In the genomic region with DNA sequence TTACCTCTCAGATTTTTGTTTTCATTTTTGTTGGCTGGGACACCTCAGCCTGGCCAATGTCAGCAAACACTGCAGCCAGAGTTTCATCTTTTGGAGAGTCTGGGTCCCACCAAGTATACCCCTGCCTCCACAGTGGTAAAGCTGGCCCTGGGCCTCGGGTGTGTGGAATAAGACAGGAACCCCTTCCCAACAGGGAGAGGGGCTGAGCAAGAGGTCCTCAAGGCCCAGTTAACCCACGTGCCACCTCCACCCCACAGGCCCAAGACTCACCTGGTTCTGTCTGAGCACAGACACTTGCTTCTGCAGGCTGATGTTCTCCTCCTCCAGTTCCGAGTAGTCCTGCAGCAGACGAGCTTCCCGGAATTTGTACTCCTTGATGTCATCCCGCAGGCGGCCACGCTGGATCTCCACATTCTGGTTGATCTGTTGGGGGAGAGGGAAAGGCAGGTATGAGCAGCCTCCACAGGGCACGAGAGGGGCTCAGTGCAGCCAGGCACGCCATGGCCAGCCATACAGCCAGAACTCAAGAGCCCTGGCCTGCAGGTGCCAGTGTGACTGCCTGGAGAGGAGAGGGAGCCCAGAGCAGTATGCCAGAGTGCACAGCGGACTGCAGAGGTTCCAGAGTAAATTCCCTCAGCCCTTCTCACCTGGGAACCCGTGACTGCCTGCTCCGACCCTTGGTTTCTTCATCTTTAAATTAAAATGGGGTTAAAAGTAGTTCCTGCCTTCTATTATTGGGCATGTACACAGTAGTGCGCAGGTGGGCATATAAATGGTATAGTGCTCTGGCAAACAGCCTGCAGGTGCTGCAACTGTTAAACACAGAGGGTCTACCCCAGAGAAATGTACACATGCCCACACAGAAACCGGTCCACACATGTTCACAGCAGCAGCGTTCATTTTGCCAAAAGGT, we compare ENCODE assay signal across 13 cellular contexts. TPM values are rescaled to one million over a fixed set of nuclear protein-coding genes. Genes with fewer than 3 reads are reported as not detected.
DNase-seq lines count a peak whose midpoint lies in the region; ATAC-seq and TF ChIP-seq lines count a peak whose summit lies in the region.
"Had no signal": no experiment of that assay in that cellular context is flagged by ENCODE, and none has a peak within 500 bp of the region (broad histone marks: within the 10 kb centered on the region; RNA-seq: fewer than 3 reads in every experiment).

No MANE protein-coding gene starts in this region.

- no peak overlapping the region for H3K4me3 Mint-ChIP-seq in activated naive CD4-positive, alpha-beta T cell treated with anti-CD3 and anti-CD28 coated beads, Interleukin-2, amount 10 ng/mL, durations not matched to agents 7 days and 5 days
- H3K4me3 Mint-ChIP-seq in MCF 10A (ENCODE audit: unreplicated experiment) (no peak overlapping the region), memory B cell (no peak overlapping the region)
- H3K4me3 Mint-ChIP-seq: activated naive CD8-positive, alpha-beta T cell; neural progenitor cell had no signal

- peaks cover 7% of the 10 kb centered on the region for H3K4me1 Mint-ChIP-seq in activated naive CD4-positive, alpha-beta T cell treated with anti-CD3 and anti-CD28 coated beads, Interleukin-2, amount 10 ng/mL, durations not matched to agents 7 days and 5 days
- H3K4me1 Mint-ChIP-seq in MCF 10A (ENCODE audit: insufficient read depth, unreplicated experiment) (peaks cover 19% of the 10 kb centered on the region), memory B cell (peaks cover 58% of the 10 kb centered on the region)

- peaks cover 33% of the 10 kb centered on the region for H3K36me3 Mint-ChIP-seq in activated naive CD4-positive, alpha-beta T cell treated with anti-CD3 and anti-CD28 coated beads, Interleukin-2, amount 10 ng/mL, durations not matched to agents 7 days and 5 days
- H3K36me3 Mint-ChIP-seq in activated naive CD4-positive, alpha-beta T cell treated with anti-CD3 and anti-CD28 coated beads, Interleukin-2, amount 50 U/mL, for 72 hours: peaks cover 0 to 18% of the 10 kb centered on the region in 2 donors
- peaks cover 48% of the 10 kb centered on the region for H3K36me3 Mint-ChIP-seq in MCF 10A (ENCODE audit: insufficient read depth, unreplicated experiment)
- peaks cover 31% of the 10 kb centered on the region for H3K36me3 Mint-ChIP-seq in memory B cell

- CTCF ChIA-PET in activated naive CD4-positive, alpha-beta T cell treated with anti-CD3 and anti-CD28 coated beads, Interleukin-2, amount 10 ng/mL, durations not matched to agents 7 days and 5 days (lab: Charles Lee): no interaction called here
- CTCF ChIA-PET in MCF 10A (lab: Yijun Ruan, JAX): interaction anchor here (1.4 kb wide), 1 partner anchor 40 kb away, joined by 4 read pairs; no protein-coding TSS in a partner anchor

- no peak for DNase-seq in activated naive CD4-positive, alpha-beta T cell treated with anti-CD3 and anti-CD28 coated beads, Interleukin-2, amount 10 ng/mL, durations not matched to agents 7 days and 5 days
- no peak for DNase-seq in activated naive CD4-positive, alpha-beta T cell treated with anti-CD3 and anti-CD28 coated beads, Interleukin-2, amount 50 U/mL, for 72 hours (ENCODE audit: low spot score in 2 of 2)
- DNase-seq in MCF 10A (ENCODE audit: unreplicated experiment) (no peak), memory B cell (ENCODE audit: low spot score in 2 of 2) (no peak), ureter (ENCODE audit: low spot score) (peak; percentile 44), mesenteric fat pad (ENCODE audit: low spot score) (no peak), amygdala (lab: John Stamatoyannopoulos, UW) (no peak)
- DNase-seq: GM23248, NCI-H748 treated with DMSO at 0.1 percent for 48 hours, SJCRH30 had no signal

- BruUV-seq in MCF 10A (replicated peaks; lab: Mats Ljungman, UMichigan): no TSS peak

- intact Hi-C loops in MCF 10A (cut with micrococcal nuclease): no loop called here

- TF ChIP-seq CTCF in MCF 10A (IDR thresholded peaks at IDR 0.05; ENCODE audit: unreplicated experiment): no peak

- POLR2A ChIA-PET in MCF 10A (lab: Yijun Ruan, JAX): interaction anchor here (0.6 to 1.2 kb wide), 4 partner anchors 38 to 799 kb away, joined by 3 read pairs; partner anchors contain the start of genes CENPP and NOL8

- H3K27ac Mint-ChIP-seq in activated naive CD4-positive, alpha-beta T cell treated with anti-CD3 and anti-CD28 coated beads, Interleukin-2, amount 10 ng/mL, durations not matched to agents 7 days and 5 days: peak overlapping the region; percentile 33
- peak overlapping the region in 1 of 2 donors; percentile 14 for H3K27ac Mint-ChIP-seq in activated naive CD4-positive, alpha-beta T cell treated with anti-CD3 and anti-CD28 coated beads, Interleukin-2, amount 50 U/mL, for 72 hours
- H3K27ac Mint-ChIP-seq in MCF 10A (ENCODE audit: low read depth, unreplicated experiment) (peak overlapping the region; percentile 25), memory B cell (peak overlapping the region; percentile 42)
- H3K27ac Mint-ChIP-seq: activated naive CD8-positive, alpha-beta T cell; neural progenitor cell had no signal

- no peak for ATAC-seq in activated naive CD4-positive, alpha-beta T cell treated with anti-CD3 and anti-CD28 coated beads, Interleukin-2, amount 50 U/mL, for 72 hours
- ATAC-seq in memory B cell (ENCODE audit: low read depth) (no peak), HG02798 (IDR thresholded peaks at IDR 0.05; ENCODE audit: poor library complexity, unreplicated experiment) (no peak)

- H3K9me3 Mint-ChIP-seq in activated naive CD4-positive, alpha-beta T cell treated with anti-CD3 and anti-CD28 coated beads, Interleukin-2, amount 10 ng/mL, durations not matched to agents 7 days and 5 days: no peaks in the 10 kb centered on the region
- H3K9me3 Mint-ChIP-seq in activated naive CD4-positive, alpha-beta T cell treated with anti-CD3 and anti-CD28 coated beads, Interleukin-2, amount 50 U/mL, for 72 hours: no peaks in the 10 kb centered on the region
- no peaks in the 10 kb centered on the region for H3K9me3 Mint-ChIP-seq in MCF 10A (ENCODE audit: unreplicated experiment)
- H3K9me3 Mint-ChIP-seq in memory B cell: no peaks in the 10 kb centered on the region
- H3K9me3 Mint-ChIP-seq: neural progenitor cell had no signal

- no peaks in the 10 kb centered on the region for H3K27me3 Mint-ChIP-seq in activated naive CD4-positive, alpha-beta T cell treated with anti-CD3 and anti-CD28 coated beads, Interleukin-2, amount 10 ng/mL, durations not matched to agents 7 days and 5 days
- no peaks in the 10 kb centered on the region for H3K27me3 Mint-ChIP-seq in MCF 10A (ENCODE audit: insufficient read depth, unreplicated experiment)
- no peaks in the 10 kb centered on the region for H3K27me3 Mint-ChIP-seq in memory B cell
- H3K27me3 Mint-ChIP-seq: activated naive CD8-positive, alpha-beta T cell had no signal

RNA-seq across cellular contexts. Expression of gene BICD2, which starts 42.0 kb away (rescaled TPM):
- total RNA-seq in activated naive CD4-positive, alpha-beta T cell treated with anti-CD3 and anti-CD28 coated beads, Interleukin-2, amount 50 U/mL, for 72 hours: 10 to 100 TPM; 15.0 to 15.3 TPM
- total RNA-seq in MCF 10A (2022) (23.1 and 23.5 TPM in 2 replicates), ureter (28.5 TPM), mesenteric fat pad (34.8 TPM)

RNA-seq across cellular contexts. Expression of gene IPPK, which starts 52.7 kb away (rescaled TPM):
- total RNA-seq in activated naive CD4-positive, alpha-beta T cell treated with anti-CD3 and anti-CD28 coated beads, Interleukin-2, amount 50 U/mL, for 72 hours: 10 to 100 TPM; 14.0 to 14.1 TPM
- total RNA-seq in MCF 10A (2022): 16.3 and 16.6 TPM in 2 replicates
- total RNA-seq in ureter: 11.9 TPM
- 10.1 TPM for total RNA-seq in mesenteric fat pad
